In the genomic region with DNA sequence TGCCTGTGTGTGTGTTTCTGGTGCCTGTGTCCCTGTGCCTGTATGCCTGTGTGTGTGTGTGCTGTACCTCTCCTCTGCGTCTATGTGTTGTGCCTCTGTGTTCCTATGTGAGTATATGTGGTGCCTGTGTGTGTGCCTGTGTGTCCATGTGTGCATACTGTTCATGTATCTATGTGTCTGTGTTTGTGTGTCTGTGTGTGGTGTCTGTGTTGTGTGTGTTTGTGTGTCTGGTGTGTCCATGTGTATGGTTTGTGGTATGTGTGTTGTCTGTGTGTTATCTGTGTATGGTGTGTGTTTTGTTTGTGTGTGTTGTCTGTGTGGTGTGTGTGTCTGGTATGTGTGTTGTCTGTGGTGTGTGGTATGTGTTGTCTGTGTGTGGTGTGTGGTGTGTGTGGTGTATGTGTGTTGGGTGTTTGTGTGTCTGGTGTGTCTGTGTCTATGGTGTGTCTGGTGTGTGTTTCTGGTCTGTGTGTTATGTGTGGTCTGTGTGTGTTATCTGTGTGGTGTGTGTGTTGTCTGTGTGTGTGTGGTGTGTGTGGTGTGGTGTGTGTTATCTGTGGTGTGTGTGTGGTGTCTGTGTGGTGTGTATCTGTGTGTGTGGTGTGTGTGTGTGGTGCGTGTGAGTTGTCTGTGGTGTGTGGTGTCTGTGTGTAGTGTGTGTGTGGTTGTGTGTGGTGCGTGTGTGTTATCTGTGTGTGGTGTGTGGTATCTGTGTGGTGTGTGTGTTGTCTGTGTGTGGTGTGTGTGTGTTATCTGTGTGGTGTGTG, we compare ENCODE assay signal across 1 cellular context.
TF ChIP-seq lines count a peak whose summit lies in the region.

No MANE protein-coding gene starts in this region.

TF ChIP-seq in K562, 482 proteins besides CTCF, POLR2A, EP300 and RAD21:
- no peak for TF ChIP-seq USF2 (CRISPR knock-in tag; IDR thresholded peaks at IDR 0.05)
- TF ChIP-seq MTA3 (IDR thresholded peaks at IDR 0.05; ENCODE audit: borderline replicate concordance) = no peak
- peak; percentile 61; the same call in 1 of the 2 replicates for TF ChIP-seq HBP1 (CRISPR knock-in tag; IDR thresholded peaks at IDR 0.05)
- TF ChIP-seq, protein P1, sequence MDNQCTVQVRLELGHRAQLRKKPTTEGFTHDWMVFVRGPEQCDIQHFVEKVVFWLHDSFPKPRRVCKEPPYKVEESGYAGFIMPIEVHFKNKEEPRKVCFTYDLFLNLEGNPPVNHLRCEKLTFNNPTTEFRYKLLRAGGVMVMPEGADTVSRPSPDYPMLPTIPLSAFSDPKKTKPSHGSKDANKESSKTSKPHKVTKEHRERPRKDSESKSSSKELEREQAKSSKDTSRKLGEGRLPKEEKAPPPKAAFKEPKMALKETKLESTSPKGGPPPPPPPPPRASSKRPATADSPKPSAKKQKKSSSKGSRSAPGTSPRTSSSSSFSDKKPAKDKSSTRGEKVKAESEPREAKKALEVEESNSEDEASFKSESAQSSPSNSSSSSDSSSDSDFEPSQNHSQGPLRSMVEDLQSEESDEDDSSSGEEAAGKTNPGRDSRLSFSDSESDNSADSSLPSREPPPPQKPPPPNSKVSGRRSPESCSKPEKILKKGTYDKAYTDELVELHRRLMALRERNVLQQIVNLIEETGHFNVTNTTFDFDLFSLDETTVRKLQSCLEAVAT (IDR thresholded peaks at IDR 0.05) = peak; percentile 30 to 42; a peak in 3 of 4 replicates
- TF ChIP-seq TSC22D4 (tag; IDR thresholded peaks at IDR 0.05) = peak; percentile 18; the same call in 1 of the 2 replicates
- TF ChIP-seq NEUROD1 (IDR thresholded peaks at IDR 0.05; ENCODE audit: borderline replicate concordance, low read depth, low read length, partially characterized antibody) = no peak
- TF ChIP-seq FOXP4 (CRISPR knock-in tag; IDR thresholded peaks at IDR 0.05; ENCODE audit: borderline replicate concordance) = 0 out of 2 replicates have a peak, but pooled peaks have one; percentile 72
- TF ChIP-seq CBFB (CRISPR knock-in tag; IDR thresholded peaks at IDR 0.05) = 0 out of 2 replicates have a peak, but pooled peaks have one; percentile 18
- TF ChIP-seq PML (IDR thresholded peaks at IDR 0.05; ENCODE audit: low read length) = no peak
- 0 out of 4 replicates have a peak, but pooled peaks of 1 of the 2 experiments have one; percentile 24 for TF ChIP-seq KDM1A (IDR thresholded peaks at IDR 0.05)
- 0 out of 2 replicates have a peak, but pooled peaks have one; percentile 14 for TF ChIP-seq MED1 (CRISPR knock-in tag; IDR thresholded peaks at IDR 0.05; ENCODE audit: borderline replicate concordance)
- no peak for TF ChIP-seq CHCHD3 (CRISPR knock-in tag; IDR thresholded peaks at IDR 0.05)
- TF ChIP-seq, protein P2, sequence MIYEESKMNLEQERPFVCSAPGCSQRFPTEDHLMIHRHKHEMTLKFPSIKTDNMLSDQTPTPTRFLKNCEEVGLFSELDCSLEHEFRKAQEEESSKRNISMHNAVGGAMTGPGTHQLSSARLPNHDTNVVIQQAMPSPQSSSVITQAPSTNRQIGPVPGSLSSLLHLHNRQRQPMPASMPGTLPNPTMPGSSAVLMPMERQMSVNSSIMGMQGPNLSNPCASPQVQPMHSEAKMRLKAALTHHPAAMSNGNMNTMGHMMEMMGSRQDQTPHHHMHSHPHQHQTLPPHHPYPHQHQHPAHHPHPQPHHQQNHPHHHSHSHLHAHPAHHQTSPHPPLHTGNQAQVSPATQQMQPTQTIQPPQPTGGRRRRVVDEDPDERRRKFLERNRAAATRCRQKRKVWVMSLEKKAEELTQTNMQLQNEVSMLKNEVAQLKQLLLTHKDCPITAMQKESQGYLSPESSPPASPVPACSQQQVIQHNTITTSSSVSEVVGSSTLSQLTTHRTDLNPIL (CRISPR knock-in tag; IDR thresholded peaks at IDR 0.05) = no peak
- TF ChIP-seq PHF20 (IDR thresholded peaks at IDR 0.05; ENCODE audit: partially characterized antibody) = peak; percentile 8
- TF ChIP-seq HDGF (IDR thresholded peaks at IDR 0.05) = peak; percentile 70
- peak; percentile 48 for TF ChIP-seq SUPT5H (IDR thresholded peaks at IDR 0.05)
- peak; percentile 20 for TF ChIP-seq BCOR (IDR thresholded peaks at IDR 0.05)
- TF ChIP-seq ZNF668 (CRISPR knock-in tag; IDR thresholded peaks at IDR 0.05) = no peak
- TF ChIP-seq HDAC2 (IDR thresholded peaks at IDR 0.05) = no peak
- 0 out of 2 replicates have a peak, but pooled peaks have one; percentile 34 for TF ChIP-seq STAT5A (IDR thresholded peaks at IDR 0.05; ENCODE audit: borderline replicate concordance, low read length)
- TF ChIP-seq STAT5B (CRISPR knock-in tag; IDR thresholded peaks at IDR 0.05) = no peak
- 0 out of 2 replicates have a peak, but pooled peaks have one; percentile 18 for TF ChIP-seq MAX (CRISPR knock-in tag; IDR thresholded peaks at IDR 0.05)
- TF ChIP-seq ZFP30 (CRISPR knock-in tag; IDR thresholded peaks at IDR 0.05; ENCODE audit: borderline replicate concordance) = no peak
- TF ChIP-seq NR2C1 (IDR thresholded peaks at IDR 0.05) = 0 out of 2 replicates have a peak, but pooled peaks have one; percentile 7
- TF ChIP-seq NR2C1 (tag; IDR thresholded peaks at IDR 0.05) = no peak
- no peak for TF ChIP-seq GATAD2A (IDR thresholded peaks at IDR 0.05)
- TF ChIP-seq CBFA2T3 (IDR thresholded peaks at IDR 0.05) = peak; percentile 12; the same call in 1 of the 2 replicates
- TF ChIP-seq ZC3H4 (CRISPR knock-in tag; IDR thresholded peaks at IDR 0.05; ENCODE audit: borderline replicate concordance) = 0 out of 2 replicates have a peak, but pooled peaks have one; percentile 43
